In the genomic region with DNA sequence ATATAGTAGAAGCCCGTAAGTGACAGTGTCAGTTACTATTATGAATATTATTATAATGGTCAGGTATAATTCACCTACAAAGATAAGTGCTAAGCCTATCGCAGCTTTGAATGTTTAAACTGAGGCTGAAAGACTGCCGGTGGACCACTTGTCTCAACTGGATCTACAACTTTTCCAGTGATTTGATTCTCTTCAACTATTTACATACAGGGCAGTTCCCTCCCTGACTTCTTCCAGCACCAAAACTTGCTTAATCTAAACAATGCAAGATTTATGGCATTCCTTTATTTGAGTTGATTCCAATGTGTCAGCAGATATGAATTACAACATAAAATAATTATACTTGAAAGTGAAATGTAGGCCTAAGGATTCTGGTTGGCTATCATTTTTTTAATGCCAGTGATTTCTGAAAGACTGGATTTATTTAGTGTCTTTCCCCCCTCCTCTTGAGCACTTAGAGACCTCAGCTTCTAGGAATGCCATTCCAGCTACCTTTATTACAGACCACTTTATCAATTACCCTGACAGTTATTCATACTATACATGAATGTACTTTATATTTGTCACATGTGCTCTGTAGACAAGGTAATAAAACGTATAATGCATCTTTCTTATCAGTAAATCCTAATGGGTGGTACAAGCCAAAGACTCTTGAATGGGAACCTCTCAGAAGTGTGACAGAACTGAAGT, we compare ENCODE assay signal across 17 cellular contexts.
A peak's percentile ranks its signal among the peaks of the same experiment; 100 is the strongest.
DNase-seq lines count a peak whose midpoint lies in the region; ATAC-seq and TF ChIP-seq lines count a peak whose summit lies in the region.
"Had no signal": no experiment of that assay in that cellular context is flagged by ENCODE, and none has a peak within 500 bp of the region (broad histone marks: within the 10 kb centered on the region; RNA-seq: fewer than 3 reads in every experiment).

No MANE protein-coding gene starts in this region.

- no peaks in the 10 kb centered on the region for H3K4me1 ChIP-seq in RWPE2 (ENCODE audit: insufficient read depth, poor library complexity, severe bottlenecking)
- no peaks in the 10 kb centered on the region for H3K4me1 ChIP-seq in left lung
- no peaks in the 10 kb centered on the region for H3K4me1 ChIP-seq in colonic mucosa

- DNase-seq in DMS153 (lab: John Stamatoyannopoulos, UW) (peak; percentile 26), DMS153 treated with DMSO at 0.1 percent for 48 hours (lab: John Stamatoyannopoulos, UW; ENCODE audit: unreplicated experiment) (no peak), DMS53 (lab: John Stamatoyannopoulos, UW) (peak; percentile 38), RWPE2 (ENCODE audit: low spot score) (no peak), left lung (no peak), NCI-H146 (lab: John Stamatoyannopoulos, UW) (no peak), colonic mucosa (no peak)
- DNase-seq in activated CD4-positive, CD25-positive, alpha-beta regulatory T cell (lab: John Stamatoyannopoulos, UW), result no peak
- DNase-seq: CD8-positive, alpha-beta T cell; COR-L47; DMS79 treated with DMSO at 0.1 percent for 48 hours; EL; GOT3; H9; HFFc6 had no signal

- intact Hi-C loops in left lung (cut with DNase I) (no loop called here), colonic mucosa (cut with DNase I) (no loop called here)

- peaks cover 3% of the 10 kb centered on the region for H3K9me3 ChIP-seq in RWPE2 (ENCODE audit: severe bottlenecking)
- H3K9me3 ChIP-seq in left lung, result no peaks in the 10 kb centered on the region
- no peaks in the 10 kb centered on the region for H3K9me3 ChIP-seq in colonic mucosa

- ATAC-seq in RWPE2 (ENCODE audit: low read depth) (peak; percentile 50; the same call in 2 of the 3 replicates), left lung (peak; percentile 78)
- ATAC-seq: CD8-positive, alpha-beta T cell; HepG2 had no signal

- H3K9ac ChIP-seq in colonic mucosa (ENCODE audit: low read depth in 2 of 2, low read length in 2 of 2), result no peak overlapping the region

- H3K4me3 ChIP-seq in RWPE2 (ENCODE audit: severe bottlenecking), result no peak overlapping the region
- H3K4me3 ChIP-seq in left lung, result no peak overlapping the region
- no peak overlapping the region for H3K4me3 ChIP-seq in colonic mucosa

- no peak for TF ChIP-seq CTCF in RWPE2 (IDR thresholded peaks at IDR 0.05; ENCODE audit: poor library complexity, severe bottlenecking)
- TF ChIP-seq CTCF in left lung (IDR thresholded peaks at IDR 0.05), result no peak
- TF ChIP-seq CTCF in colonic mucosa (IDR thresholded peaks at IDR 0.05), result no peak

- H3K27ac ChIP-seq in RWPE2 (ENCODE audit: poor library complexity, severe bottlenecking), result no peak overlapping the region
- no peak overlapping the region for H3K27ac ChIP-seq in left lung
- H3K27ac ChIP-seq in colonic mucosa, result no peak overlapping the region
- H3K27ac ChIP-seq: 22Rv1 had no signal

- H3K27me3 ChIP-seq in RWPE2 (ENCODE audit: insufficient read depth, poor library complexity, severe bottlenecking) (no peaks in the 10 kb centered on the region), left lung (no peaks in the 10 kb centered on the region), colonic mucosa (no peaks in the 10 kb centered on the region)

- H3K36me3 ChIP-seq in RWPE2 (ENCODE audit: low read depth) (no peaks in the 10 kb centered on the region), left lung (no peaks in the 10 kb centered on the region), colonic mucosa (no peaks in the 10 kb centered on the region)

Comparison
In these comparisons a context has a peak if more than half of its experiments do, and no peak if none do; other contexts are left out.
1. DNase-seq: peak in DMS153 (single experiment) and DMS53 (single experiment); none in DMS153 treated with DMSO at 0.1 percent for 48 hours (single experiment), RWPE2 (single experiment), left lung (0 of 2), NCI-H146 (single experiment), activated CD4-positive, CD25-positive, alpha-beta regulatory T cell (0 of 4) and colonic mucosa (single experiment).